22 cellular contexts compared by ENCODE assay signal in the genomic region with DNA sequence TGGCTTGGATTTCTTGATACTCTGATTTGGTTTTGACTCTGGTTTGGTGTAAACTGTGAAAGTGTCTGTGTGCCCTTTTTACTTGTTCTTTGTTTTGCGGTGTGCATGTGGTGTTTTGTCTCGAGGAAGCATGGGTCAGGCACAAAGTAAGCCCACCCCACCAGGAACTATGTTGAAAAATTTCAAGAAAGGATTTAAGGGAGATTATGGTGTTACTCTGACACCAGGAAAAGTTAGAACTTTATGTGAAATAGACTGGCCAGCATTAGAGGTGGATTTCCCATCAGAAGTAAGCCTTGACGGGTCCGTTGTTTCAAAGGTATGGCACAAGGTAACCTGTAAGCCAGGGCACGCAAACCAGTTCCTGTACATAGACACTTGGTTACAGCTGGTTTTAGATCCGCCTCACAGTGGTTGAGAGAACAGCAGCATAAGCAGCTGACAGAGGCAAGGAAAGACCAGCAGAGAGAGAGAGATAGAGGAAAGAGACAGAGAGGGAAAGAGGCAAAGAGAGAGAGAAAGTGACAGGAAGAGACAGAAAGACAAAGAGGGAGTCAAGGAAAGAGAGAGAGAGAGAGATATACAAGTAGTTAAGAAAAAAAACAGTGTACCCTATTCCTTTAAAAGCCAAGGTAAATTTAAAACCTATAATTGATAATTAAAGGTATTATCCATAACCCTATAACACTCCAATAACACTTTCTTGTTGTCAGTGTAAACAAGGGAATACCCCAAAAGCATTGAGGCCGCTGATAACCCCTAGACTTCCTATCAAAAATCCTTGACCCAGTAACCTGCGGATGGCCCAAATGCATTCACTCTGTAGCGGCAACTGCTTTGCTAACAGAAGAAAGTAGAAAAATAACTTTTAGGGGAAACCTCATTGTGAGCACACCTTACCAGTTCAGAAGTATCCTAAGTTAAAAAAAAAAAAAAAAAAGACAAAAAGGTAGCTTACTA. TPM values are rescaled to one million over a fixed set of nuclear protein-coding genes. Genes with fewer than 3 reads are reported as not detected.
DNase-seq lines count a peak whose midpoint lies in the region; ATAC-seq, FAIRE-seq and TF ChIP-seq lines count a peak whose summit lies in the region.
"Had no signal": no experiment of that assay in that cellular context is flagged by ENCODE, and none has a peak within 500 bp of the region (broad histone marks: within the 10 kb centered on the region; RNA-seq: fewer than 3 reads in every experiment).

No MANE protein-coding gene starts in this region.

- H3K4ac ChIP-seq in mesendoderm (ENCODE audit: low read depth, low read length) = peak overlapping the region; percentile 70

- H4K20me1 ChIP-seq in K562 (replicated peaks; ENCODE audit: control insufficient read depth, insufficient read depth, low read length) = no peaks in the 10 kb centered on the region

- H3K27ac Mint-ChIP-seq in MCF 10A (ENCODE audit: low read depth, unreplicated experiment) (peak overlapping the region; percentile 55), type B pancreatic cell (peak overlapping the region; percentile 42)
- no peak overlapping the region for H3K27ac Mint-ChIP-seq in activated naive CD8-positive, alpha-beta T cell treated with anti-CD3 and anti-CD28 coated beads for 36 hours
- H3K27ac Mint-ChIP-seq: CD14-positive monocyte had no signal

- no peak for ATAC-seq in K562
- ATAC-seq in body of pancreas = no peak

- no peaks in the 10 kb centered on the region for H3K36me3 ChIP-seq in breast epithelium
- H3K36me3 ChIP-seq in K562 (ENCODE audit: control insufficient read depth, insufficient read depth, low read length) = no peaks in the 10 kb centered on the region; the same call in 2 of the 3 replicates
- H3K36me3 ChIP-seq in mesendoderm (ENCODE audit: control insufficient read depth, insufficient read depth, low read length) = no peaks in the 10 kb centered on the region
- H3K36me3 ChIP-seq in body of pancreas (replicated peaks in 1 of 2; ENCODE audit: insufficient read depth in 1 of 2, low read depth in 2 of 2) = no peaks in the 10 kb centered on the region

- no peak overlapping the region for H2AFZ ChIP-seq in K562 (ENCODE audit: low read depth, low read length)
- H2AFZ ChIP-seq: GM23248 had no signal

- no peaks in the 10 kb centered on the region for H3K9me1 ChIP-seq in K562 (ENCODE audit: control insufficient read depth, insufficient read depth, low read length)

- TF ChIP-seq EP300 in K562 (IDR thresholded peaks at IDR 0.05; ENCODE audit: low read length) = no peak

- BruUV-seq in MCF 10A (replicated peaks; lab: Mats Ljungman, UMichigan) = no TSS peak
- no TSS peak for BruUV-seq in K562 (replicated peaks; lab: Mats Ljungman, UMichigan)

- no peak overlapping the region for H3K9ac ChIP-seq in K562 (ENCODE audit: insufficient read depth in 1 of 2, low read depth in 2 of 2, low read length in 2 of 2)
- H3K9ac ChIP-seq in mesendoderm (ENCODE audit: low read length) = no peak overlapping the region
- H3K9ac ChIP-seq: GM23248 had no signal

- WGBS in K562 (ENCODE audit: insufficient coverage, low coverage, missing lambda C conversion rate) = 83% methylated on average over 9 of the region's 9 CpGs
- no CpG with 5 or more reads among the region's 9 CpGs for WGBS in mesendoderm (ENCODE audit: extremely low coverage, insufficient coverage, low lambda C conversion rate)
- WGBS in body of pancreas, 2 donors = 80 to 83% methylated on average over 9 of the region's 9 CpGs

- H2BK15ac ChIP-seq in mesendoderm (replicated peaks; ENCODE audit: low read depth) = no peak overlapping the region

- H3K27me3 ChIP-seq in breast epithelium (no peaks in the 10 kb centered on the region), K562 (ENCODE audit: control insufficient read depth in 2 of 2, insufficient read depth in 2 of 2, low read length in 2 of 2) (no peaks in the 10 kb centered on the region), mesendoderm (ENCODE audit: insufficient read depth, low read length, poor library complexity) (no peaks in the 10 kb centered on the region), body of pancreas (no peaks in the 10 kb centered on the region)

- CTCF ChIA-PET in MCF 10A (lab: Yijun Ruan, JAX) = interaction anchor here (0.7 kb wide), 1 partner anchor 11 kb away, joined by 4 read pairs; no protein-coding TSS in a partner anchor
- CTCF ChIA-PET in K562 (lab: Yijun Ruan, JAX; ENCODE audit: low intra/inter-chr PET ratio) = interaction anchor here (0.7 to 0.9 kb wide), 2 partner anchors 11 to 675 kb away, joined by 3 to 4 read pairs; no protein-coding TSS in a partner anchor

- no peak for TF ChIP-seq RAD21 in K562 (CRISPR knock-in tag; conservative IDR thresholded peaks at IDR 0.05 in 1 of 2, IDR thresholded peaks at IDR 0.05 in 1 of 2)

- no peak overlapping the region for H2BK5ac ChIP-seq in mesendoderm (ENCODE audit: low read length)

- H3K36me3 Mint-ChIP-seq in MCF 10A (ENCODE audit: insufficient read depth, unreplicated experiment) (peaks cover 22% of the 10 kb centered on the region), type B pancreatic cell (peaks cover 5% of the 10 kb centered on the region)
- H3K36me3 Mint-ChIP-seq in activated naive CD8-positive, alpha-beta T cell treated with anti-CD3 and anti-CD28 coated beads for 36 hours = no peaks in the 10 kb centered on the region
- H3K36me3 Mint-ChIP-seq: CD14-positive monocyte had no signal

- no peaks in the 10 kb centered on the region for H3K4me1 Mint-ChIP-seq in MCF 10A (ENCODE audit: insufficient read depth, unreplicated experiment)
- peaks cover 23% of the 10 kb centered on the region for H3K4me1 Mint-ChIP-seq in type B pancreatic cell (ENCODE audit: unreplicated experiment)
- H3K4me1 Mint-ChIP-seq in activated naive CD8-positive, alpha-beta T cell treated with anti-CD3 and anti-CD28 coated beads for 36 hours = no peaks in the 10 kb centered on the region

- no peak overlapping the region for H4K8ac ChIP-seq in mesendoderm (ENCODE audit: low read depth, low read length)

- no peak overlapping the region for H3K4me3 ChIP-seq in breast epithelium
- no peak overlapping the region for H3K4me3 ChIP-seq in K562
- H3K4me3 ChIP-seq in mesendoderm (ENCODE audit: low read length) = no peak overlapping the region
- no peak overlapping the region for H3K4me3 ChIP-seq in body of pancreas
- H3K4me3 ChIP-seq: GM23248, SK-N-MC had no signal

- H3K27ac ChIP-seq in breast epithelium (no peak overlapping the region), K562 (ENCODE audit: extremely low read depth, low read depth, low read length) (no peak overlapping the region), mesendoderm (ENCODE audit: low read depth, low read length) (no peak overlapping the region), body of pancreas (no peak overlapping the region)
- H3K27ac ChIP-seq: GM23248, SK-N-MC had no signal

- no peak for FAIRE-seq in K562 (lab: Jason Lieb, UNC)

- H4K5ac ChIP-seq in mesendoderm (ENCODE audit: low read length) = no peak overlapping the region

- no peaks in the 10 kb centered on the region for H3K27me3 Mint-ChIP-seq in MCF 10A (ENCODE audit: insufficient read depth, unreplicated experiment)
- H3K27me3 Mint-ChIP-seq in type B pancreatic cell = no peaks in the 10 kb centered on the region
- peaks cover 13% of the 10 kb centered on the region for H3K27me3 Mint-ChIP-seq in activated naive CD8-positive, alpha-beta T cell treated with anti-CD3 and anti-CD28 coated beads for 36 hours

- H3K9me3 ChIP-seq in breast epithelium = peaks cover under 1 to 3% of the 10 kb centered on the region in 2 donors
- peaks cover 34% of the 10 kb centered on the region for H3K9me3 ChIP-seq in K562 (replicated peaks; ENCODE audit: control insufficient read depth, insufficient read depth, low read depth, low read length)
- no peaks in the 10 kb centered on the region for H3K9me3 ChIP-seq in body of pancreas

- in situ Hi-C loops in K562 (cut with MboI) = loop anchor here (25.0 kb wide), 1 partner anchor 1901 kb away; no protein-coding TSS in a partner anchor

- H3K18ac ChIP-seq in mesendoderm (ENCODE audit: low read length) = peak overlapping the region; percentile 41

- no peak overlapping the region for H3K23ac ChIP-seq in mesendoderm (ENCODE audit: low read length)

- TF ChIP-seq CTCF in MCF 10A (IDR thresholded peaks at IDR 0.05; ENCODE audit: unreplicated experiment) = no peak
- TF ChIP-seq CTCF in breast epithelium (IDR thresholded peaks at IDR 0.05) = no peak
- no peak for TF ChIP-seq CTCF in K562 (IDR thresholded peaks at IDR 0.05 in 2 of 3, conservative IDR thresholded peaks at IDR 0.05 in 1 of 3; ENCODE audit: insufficient read depth in 2 of 3, low read depth in 1 of 3, low read length in 3 of 3)
- TF ChIP-seq CTCF in type B pancreatic cell (conservative IDR thresholded peaks at IDR 0.05) = no peak
- TF ChIP-seq CTCF in body of pancreas (IDR thresholded peaks at IDR 0.05) = no peak

- H3K4me1 ChIP-seq in breast epithelium (no peaks in the 10 kb centered on the region), K562 (replicated peaks in 1 of 2; ENCODE audit: control insufficient read depth in 2 of 2, insufficient read depth in 2 of 2, low read length in 2 of 2) (peaks cover 0 to 5% of the 10 kb centered on the region in 2 experiments; a peak in 2 of 5 replicates), mesendoderm (ENCODE audit: control insufficient read depth, low read depth, low read length) (no peaks in the 10 kb centered on the region), body of pancreas (no peaks in the 10 kb centered on the region)

- no peak overlapping the region for H2AK5ac ChIP-seq in mesendoderm (ENCODE audit: low read length)

- TF ChIP-seq POLR2A in breast epithelium (IDR thresholded peaks at IDR 0.05) = no peak
- no peak for TF ChIP-seq POLR2A in K562 (conservative IDR thresholded peaks at IDR 0.05)
- TF ChIP-seq POLR2A in body of pancreas (IDR thresholded peaks at IDR 0.05) = no peak

- H3K79me1 ChIP-seq in mesendoderm (ENCODE audit: low read length) = no peaks in the 10 kb centered on the region

- H3K79me2 ChIP-seq in K562 (ENCODE audit: control insufficient read depth, insufficient read depth, low read length) (no peaks in the 10 kb centered on the region), mesendoderm (ENCODE audit: control insufficient read depth, insufficient read depth, low read length) (no peaks in the 10 kb centered on the region)

- H2BK120ac ChIP-seq in mesendoderm (ENCODE audit: low read depth, low read length) = no peak overlapping the region

- POLR2A ChIA-PET in MCF 10A (lab: Yijun Ruan, JAX) (no interaction called here), K562 (lab: Yijun Ruan, JAX) (interaction anchor here (0.9 kb wide), 1 partner anchor 36 kb away, joined by 3 read pairs; no protein-coding TSS in a partner anchor)

- H3K56ac ChIP-seq in mesendoderm (ENCODE audit: low read length) = peak overlapping the region; percentile 25

- intact Hi-C loops in MCF 10A (cut with micrococcal nuclease) (no loop called here), breast epithelium (cut with DNase I; ENCODE audit: low total_unique reads) (no loop called here), K562 (cut with micrococcal nuclease) (no loop called here), body of pancreas (cut with DNase I) (no loop called here)

- H3K9me3 Mint-ChIP-seq in MCF 10A (ENCODE audit: unreplicated experiment) (peaks cover 25% of the 10 kb centered on the region), type B pancreatic cell (peaks cover 13% of the 10 kb centered on the region)
- H3K9me3 Mint-ChIP-seq in activated naive CD8-positive, alpha-beta T cell treated with anti-CD3 and anti-CD28 coated beads for 36 hours = no peaks in the 10 kb centered on the region

- DNase-seq in MCF 10A (ENCODE audit: unreplicated experiment) = no peak
- DNase-seq in breast epithelium (ENCODE audit: low spot score in 2 of 2) = no peak
- DNase-seq in K562 (ENCODE audit: extremely low read depth in 1 of 4, low spot score in 3 of 4) = no peak
- no peak for DNase-seq in mesendoderm
- no peak for DNase-seq in type B pancreatic cell (ENCODE audit: extremely low spot score, unreplicated experiment)
- DNase-seq in stimulated activated CD4-positive, alpha-beta T cell treated with anti-CD3 and anti-CD28 coated beads, Interleukin-2, amount 100 ng/mL, for 24 hours = no peak
- DNase-seq in activated naive CD8-positive, alpha-beta T cell treated with anti-CD3 and anti-CD28 coated beads for 36 hours = no peak
- no peak for DNase-seq in body of pancreas
- DNase-seq: 8988T, GDM1, GM23248, IMR-90, Kasumi-1, MM.1S, NCI-H1105, NCI-H2081, NCI-H510A, NCI-H774, OCI-M1, SHP77 had no signal

- H3K4me2 ChIP-seq in K562 (ENCODE audit: insufficient read depth, low read length) = peak overlapping the region; percentile 8; the same call in 1 of the 2 replicates
- no peak overlapping the region for H3K4me2 ChIP-seq in mesendoderm (ENCODE audit: low read length)

- H3K4me3 Mint-ChIP-seq in MCF 10A (ENCODE audit: unreplicated experiment) (no peak overlapping the region), type B pancreatic cell (peak overlapping the region; percentile 5)
- no peak overlapping the region for H3K4me3 Mint-ChIP-seq in activated naive CD8-positive, alpha-beta T cell treated with anti-CD3 and anti-CD28 coated beads for 36 hours
- H3K4me3 Mint-ChIP-seq: CD14-positive monocyte had no signal

RNA-seq across cellular contexts. Expression of a gene that starts 42.6 kb away (rescaled TPM):
- 67.4 and 71.1 TPM in 2 replicates for total RNA-seq in MCF 10A (2022)
- 100 to 1,000 TPM in 1 of 3 donors, 10 to 100 TPM in 2; 52.4 to 105 (median 90.1) TPM for total RNA-seq in breast epithelium
- total RNA-seq in K562 (2011; cell fraction: chromatin; rRNA removed; ENCODE audit: low replicate concordance) = 87.5 and 177 TPM in 2 replicates
- 61.4 and 81.3 TPM in 2 replicates for total RNA-seq in K562 (2011; cell fraction: nucleolus; rRNA removed)
- 135 and 144 TPM in 2 replicates for total RNA-seq in K562 (2011; cell fraction: nucleoplasm; rRNA removed)
- total RNA-seq in K562 (2014; rRNA removed) = 35.4 and 53.5 TPM in 2 replicates
- 100 and 145 TPM in 2 replicates for total RNA-seq in K562 (2014; rRNA removed; fragmentation: Illumina TruSeq; extraction: Trizol)
- total RNA-seq in K562 (2015; rRNA removed; fragmentation: Illumina TruSeq; extraction: Trizol) = 54.3 and 58.1 TPM in 2 replicates
- 74.7 and 83.0 TPM in 2 replicates for total RNA-seq in K562 (2021)
- polyA plus RNA-seq in K562 (2011; rRNA removed) = 179 and 1,046 TPM in 2 replicates
- polyA plus RNA-seq in K562 (2011; cell fraction: cytosol; rRNA removed) = 33.6 and 424 TPM in 2 replicates
- 32.9 and 293 TPM in 2 replicates for polyA plus RNA-seq in K562 (2011; cell fraction: nucleus; rRNA removed)
- polyA plus RNA-seq in K562 (2012) = 51.0 and 52.7 TPM in 2 replicates
- polyA plus RNA-seq in K562 (2014; fragmentation: Illumina TruSeq; extraction: Trizol) = 104 TPM in 2 replicates
- 100 to 1,000 TPM; 179 to 219 TPM for polyA plus RNA-seq in K562 (2014; fragmentation: Nextera tagmentation; extraction: Ambion mirVana)
- 61.8 and 76.3 TPM in 2 replicates for polyA plus RNA-seq in K562 (2014; rRNA removed)
- polyA minus RNA-seq in K562 (2011; rRNA and poly(A)+ RNA removed) = 205 and 989 TPM in 2 replicates
- polyA minus RNA-seq in K562 (2011; cell fraction: cytosol; rRNA and poly(A)+ RNA removed) = 60.0 and 237 TPM in 2 replicates
- 74.2 and 485 TPM in 2 replicates for polyA minus RNA-seq in K562 (2011; cell fraction: nucleus; rRNA and poly(A)+ RNA removed)
- 7.2 TPM for polyA plus RNA-seq in mesendoderm (2013, experiment 1 of 2)
- polyA plus RNA-seq in mesendoderm (2013, experiment 2 of 2) = 7.3 TPM
- total RNA-seq in type B pancreatic cell (ENCODE audit: low replicate concordance) = 9.6 and 12.2 TPM in 2 replicates
- total RNA-seq in activated naive CD8-positive, alpha-beta T cell treated with anti-CD3 and anti-CD28 coated beads for 36 hours = not detected
- total RNA-seq in body of pancreas = 10 to 100 TPM; 21.1 to 54.2 TPM
